ENCODE assay signal across 3 cellular contexts in the genomic region with DNA sequence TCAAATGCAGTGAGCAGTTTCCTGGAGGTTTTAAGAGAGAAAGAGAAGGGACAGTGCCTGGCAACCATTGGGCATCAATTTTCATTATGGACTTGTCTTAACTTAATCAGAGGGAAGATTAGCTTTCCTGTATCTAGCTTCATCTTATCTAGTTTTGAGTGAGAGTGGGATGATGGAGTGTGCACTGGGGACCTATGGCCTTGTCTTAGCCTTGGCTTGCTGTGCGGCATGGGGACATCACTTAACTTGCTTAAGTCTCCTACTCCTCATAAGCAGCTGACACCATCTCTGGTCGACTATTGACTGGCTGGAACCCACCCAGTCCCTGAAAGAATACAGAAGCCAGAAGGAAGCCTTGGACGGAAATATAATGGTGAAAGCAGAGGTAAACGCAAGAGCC.
"Had no signal": no experiment of that assay in that cellular context is flagged by ENCODE, and none has a peak within 500 bp of the region (broad histone marks: within the 10 kb centered on the region; RNA-seq: fewer than 3 reads in every experiment).

No MANE protein-coding gene starts in this region.

- H3K4me3 ChIP-seq: GM12878 had no signal

- ATAC-seq: GM12878 had no signal

- DNase-seq: GDM1, GF-D8 had no signal
